Comparison of ENCODE assay signal across 8 cellular contexts in the genomic region with DNA sequence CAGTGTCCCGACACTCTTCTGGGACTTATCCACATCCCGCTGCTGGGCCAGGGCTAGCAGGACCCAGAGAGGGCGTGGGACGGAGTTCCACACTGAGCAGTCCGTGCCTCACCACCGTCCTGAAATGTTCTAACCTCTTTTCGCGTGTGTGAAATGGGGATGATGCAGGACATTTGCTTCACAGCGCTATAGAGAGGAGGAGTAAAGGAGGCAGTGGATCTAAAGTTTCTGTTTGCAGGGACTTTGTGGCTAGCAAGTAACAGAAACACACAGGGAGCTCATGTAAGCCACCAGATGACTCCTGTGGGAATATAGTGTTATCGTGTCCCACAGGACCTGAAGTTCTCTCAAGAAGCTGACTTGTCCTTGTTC. TPM values are rescaled to one million over a fixed set of nuclear protein-coding genes. Genes with fewer than 3 reads are reported as not detected.
A peak's percentile ranks its signal among the peaks of the same experiment; 100 is the strongest.
DNase-seq lines count a peak whose midpoint lies in the region; ATAC-seq and TF ChIP-seq lines count a peak whose summit lies in the region.

No MANE protein-coding gene starts in this region.

- no peak for TF ChIP-seq CTCF in Caco-2 (IDR thresholded peaks at IDR 0.05; ENCODE audit: insufficient read depth in 1 of 2, low read depth in 1 of 2, low read length in 1 of 2, severe bottlenecking in 1 of 2, unreplicated experiment in 1 of 2)
- TF ChIP-seq CTCF in brain microvascular endothelial cell (IDR thresholded peaks at IDR 0.05; ENCODE audit: low read depth, low read length, missing control alignments), result no peak
- no peak for TF ChIP-seq CTCF in left lung (IDR thresholded peaks at IDR 0.05)
- TF ChIP-seq CTCF in testis (IDR thresholded peaks at IDR 0.05), result no peak

- DNase-seq in Caco-2 (no peak), brain microvascular endothelial cell (peak; percentile 4), left lung (no peak), testis (no peak), NCI-H526 treated with DMSO at 0.1 percent for 48 hours (lab: John Stamatoyannopoulos, UW) (no peak), NCI-H1417 (lab: John Stamatoyannopoulos, UW) (no peak), SIG-M5 treated with dmso at 0.1 percent for 504 hours (lab: John Stamatoyannopoulos, UW; ENCODE audit: unreplicated experiment) (no peak)

- peaks cover 18% of the 10 kb centered on the region for H3K36me3 Mint-ChIP-seq in Caco-2 (ENCODE audit: insufficient read depth, unreplicated experiment)

- POLR2A ChIA-PET in Caco-2 (lab: Charles Lee), result interaction anchor here (1.5 kb wide), 1 partner anchor 13 kb away, joined by 7 read pairs; no protein-coding TSS in a partner anchor

- no peaks in the 10 kb centered on the region for H3K9me3 ChIP-seq in Caco-2
- no peaks in the 10 kb centered on the region for H3K9me3 ChIP-seq in KOPT-K1 (ENCODE audit: insufficient read depth, low read length, poor library complexity, severe bottlenecking)
- H3K9me3 ChIP-seq in left lung, result no peaks in the 10 kb centered on the region
- H3K9me3 ChIP-seq in testis, result no peaks in the 10 kb centered on the region

- intact Hi-C loops in Caco-2 (cut with micrococcal nuclease; ENCODE audit: unreplicated experiment), result no loop called here
- intact Hi-C loops in left lung (cut with DNase I), result no loop called here
- intact Hi-C loops in testis (cut with DNase I; ENCODE audit: low total_unique reads), result no loop called here

- ATAC-seq in left lung, result peak; percentile 48

- no peak for TF ChIP-seq POLR2A in testis (IDR thresholded peaks at IDR 0.05)

- WGBS in testis, 2 donors, result 1 to 3% methylated on average over 5 to 10 of the region's 10 CpGs

- no peaks in the 10 kb centered on the region for H3K4me1 Mint-ChIP-seq in Caco-2 (ENCODE audit: low read depth, unreplicated experiment)

- CTCF ChIA-PET in Caco-2 (lab: Charles Lee), result no interaction called here

- H3K27ac Mint-ChIP-seq in Caco-2 (ENCODE audit: unreplicated experiment), result peak overlapping the region; percentile 74

- peak overlapping the region; percentile 74 for H3K27ac ChIP-seq in KOPT-K1 (ENCODE audit: low read depth, low read length, poor library complexity, severe bottlenecking)
- peak overlapping the region; percentile 53 for H3K27ac ChIP-seq in brain microvascular endothelial cell
- H3K27ac ChIP-seq in left lung, result peak overlapping the region; percentile 77 to 88
- no peak overlapping the region for H3K27ac ChIP-seq in testis

- H3K4me1 ChIP-seq in Caco-2 (peaks cover 12% of the 10 kb centered on the region), left lung (peaks cover 15 to 22% of the 10 kb centered on the region in 2 donors), testis (peaks cover 7% of the 10 kb centered on the region)

- H3K4me3 ChIP-seq in Caco-2 (ENCODE audit: low read depth, low read length), result peak overlapping the region; percentile 92
- H3K4me3 ChIP-seq in brain microvascular endothelial cell (ENCODE audit: low read depth, low read length), result peak overlapping the region; percentile 94
- H3K4me3 ChIP-seq in left lung, result peak overlapping the region; percentile 78 to 79
- H3K4me3 ChIP-seq in testis, result peak overlapping the region; percentile 72 to 82

- no TSS peak for BruUV-seq in Caco-2 (replicated peaks; lab: Mats Ljungman, UMichigan)

- H3K9me3 Mint-ChIP-seq in Caco-2 (ENCODE audit: unreplicated experiment), result no peaks in the 10 kb centered on the region

- H3K27me3 ChIP-seq in Caco-2 (replicated peaks; ENCODE audit: control insufficient read depth, insufficient read depth, low read length) (no peaks in the 10 kb centered on the region), brain microvascular endothelial cell (replicated peaks) (no peaks in the 10 kb centered on the region), left lung (no peaks in the 10 kb centered on the region), testis (no peaks in the 10 kb centered on the region)

- H3K36me3 ChIP-seq in Caco-2 (ENCODE audit: control insufficient read depth, insufficient read depth, low read length) (no peaks in the 10 kb centered on the region; the same call in 1 of the 2 replicates), KOPT-K1 (ENCODE audit: insufficient read depth, low read length) (peaks cover 21% of the 10 kb centered on the region), brain microvascular endothelial cell (replicated peaks) (peaks cover 9% of the 10 kb centered on the region), left lung (peaks cover 0 to 23% of the 10 kb centered on the region in 2 donors), testis (ENCODE audit: low read depth, missing control alignments) (no peaks in the 10 kb centered on the region)

- no peaks in the 10 kb centered on the region for H3K27me3 Mint-ChIP-seq in Caco-2 (ENCODE audit: insufficient read depth, unreplicated experiment)

- in situ Hi-C loops in brain microvascular endothelial cell (cut with HindIII; ENCODE audit: low pct_ligation_motif_present, low sequenced_read_pairs), result no loop called here

- peak overlapping the region; percentile 81 for H3K4me3 Mint-ChIP-seq in Caco-2 (ENCODE audit: unreplicated experiment)

RNA-seq across cellular contexts. Expression of gene ITPA, which starts 0.6 kb away (rescaled TPM):
- total RNA-seq in Caco-2 (2022) (68.4 and 73.8 TPM in 2 replicates), left lung (10 to 100 TPM; 45.7 to 48.0 TPM), testis (10 to 100 TPM; 42.2 to 49.8 TPM)
- 36.4 TPM for polyA plus RNA-seq in testis (ENCODE audit: insufficient read depth, low read depth, low replicate concordance)

RNA-seq across cellular contexts. Expression of gene DDRGK1, which starts 5.5 kb away (rescaled TPM):
- 76.3 and 84.8 TPM in 2 replicates for total RNA-seq in Caco-2 (2022)
- 100 to 1,000 TPM in 1 of 2 donors, 10 to 100 TPM in 1; 83.9 to 107 TPM for total RNA-seq in left lung
- total RNA-seq in testis, result 10 to 100 TPM; 78.9 to 93.8 TPM
- polyA plus RNA-seq in testis (ENCODE audit: insufficient read depth, low read depth, low replicate concordance), result 57.2 TPM

RNA-seq across cellular contexts. Expression of gene SLC4A11, which starts 29.1 kb away (rescaled TPM):
- total RNA-seq in Caco-2 (2022) (8.6 and 9.5 TPM in 2 replicates), left lung (1 to 10 TPM; 3.5 to 4.8 TPM), testis (10 to 100 TPM in 1 of 2 donors, 1 to 10 TPM in 1; 9.2 to 10.7 TPM)
- polyA plus RNA-seq in testis (ENCODE audit: insufficient read depth, low read depth, low replicate concordance), result 10.7 TPM

RNA-seq across cellular contexts. Expression of gene LZTS3, which starts 36.6 kb away (rescaled TPM):
- total RNA-seq in Caco-2 (2022) (4.3 and 4.5 TPM in 2 replicates), left lung (10 to 100 TPM; 12.3 to 21.0 TPM), testis (10 to 100 TPM; 13.9 to 16.8 TPM)
- 7.2 TPM for polyA plus RNA-seq in testis (ENCODE audit: insufficient read depth, low read depth, low replicate concordance)

RNA-seq across cellular contexts. Expression of gene FASTKD5, which starts 50.3 kb away (rescaled TPM):
- 24.2 and 27.4 TPM in 2 replicates for total RNA-seq in Caco-2 (2022)
- total RNA-seq in left lung, result 10 to 100 TPM; 17.3 to 19.0 TPM
- total RNA-seq in testis, result 10 to 100 TPM; 20.5 to 20.7 TPM
- polyA plus RNA-seq in testis (ENCODE audit: insufficient read depth, low read depth, low replicate concordance), result 28.2 TPM

Comparison
In these comparisons a context has a peak if more than half of its experiments do, and no peak if none do; other contexts are left out.
1. H3K27ac ChIP-seq: peak in KOPT-K1 (single experiment), brain microvascular endothelial cell (single experiment) and left lung (2 of 2); none in testis (0 of 2).
2. Peak in every context shown above with its lines, with median percentiles within 50 percentile points of each other: H3K4me3 ChIP-seq.